In the genomic region with DNA sequence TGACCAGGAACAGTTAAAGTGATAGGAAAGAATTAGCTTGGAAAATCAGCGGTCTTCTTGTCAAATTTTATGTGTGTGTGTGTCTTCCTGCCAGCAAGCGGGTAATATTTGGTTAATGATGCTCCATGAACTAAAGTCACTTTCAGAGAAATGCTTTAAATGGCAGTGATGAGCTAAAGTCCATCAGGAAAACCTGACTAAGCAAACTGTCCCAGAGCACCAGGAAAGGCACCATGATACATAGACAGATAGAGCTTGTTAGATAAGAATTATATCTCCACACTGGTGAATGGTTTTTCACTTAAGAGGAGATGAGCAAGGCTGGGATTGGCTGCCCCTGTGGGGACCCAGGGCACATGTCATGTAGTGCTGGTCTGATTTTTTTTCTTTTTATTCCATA, we compare ENCODE assay signal across 22 cellular contexts.
"Had no signal": no experiment of that assay in that cellular context is flagged by ENCODE, and none has a peak within 500 bp of the region (broad histone marks: within the 10 kb centered on the region; RNA-seq: fewer than 3 reads in every experiment).

No MANE protein-coding gene starts in this region.

- H3K4me3 Mint-ChIP-seq: T-cell had no signal

- DNase-seq: Kasumi-1, MM.1S, NCI-H1092 treated with DMSO at 0.1 percent for 48 hours, NCI-H1417, NCI-H1436 treated with DMSO at 0.1 percent for 48 hours, NCI-H1694, NCI-H187 treated with DMSO at 0.1 percent for 48 hours, NCI-H2081, NCI-H2107, NCI-H2227 treated with DMSO at 0.1 percent for 48 hours, NCI-H524, NCI-H526 treated with DMSO at 0.1 percent for 48 hours, NCI-H748 treated with DMSO at 0.1 percent for 48 hours, PC-3, SHP77, SK-N-SH, SW 1271, T-cell had no signal

- H3K27me3 Mint-ChIP-seq: T-cell had no signal

- ATAC-seq: Panc1, PC-3, T-cell had no signal

- H3K27ac ChIP-seq: HL-60, KMS-11, RWPE1 had no signal

- H3K9me3 Mint-ChIP-seq: T-cell had no signal

- H3K4me2 ChIP-seq: KMS-11, SK-N-SH had no signal

- H3K4me1 Mint-ChIP-seq: T-cell had no signal

- H3K27ac Mint-ChIP-seq: T-cell had no signal

- H3K9me3 ChIP-seq: SK-N-SH had no signal

- H3K36me3 Mint-ChIP-seq: T-cell had no signal
